ENCODE assay signal across 24 cellular contexts in the genomic region with DNA sequence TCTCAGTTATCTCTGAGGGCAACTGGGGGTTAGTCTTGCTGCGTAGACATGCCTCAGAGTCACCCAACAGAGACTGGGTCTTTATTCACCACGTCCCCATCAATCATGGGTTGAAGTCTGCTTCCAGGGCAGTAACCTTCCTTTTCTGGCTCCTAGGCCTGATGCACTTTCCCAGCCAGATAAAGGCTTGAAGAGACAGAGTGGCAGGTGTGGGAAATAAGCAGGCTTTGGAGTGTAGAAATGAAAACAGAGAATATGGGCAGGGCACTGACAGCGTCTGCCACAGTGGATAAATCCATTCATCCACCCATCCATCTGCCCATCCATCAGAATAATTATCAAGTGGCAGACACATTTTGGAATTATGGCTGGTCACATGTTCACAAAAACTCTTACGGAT.
"Had no signal": no experiment of that assay in that cellular context is flagged by ENCODE, and none has a peak within 500 bp of the region (broad histone marks: within the 10 kb centered on the region; RNA-seq: fewer than 3 reads in every experiment).

No MANE protein-coding gene starts in this region.

- H3K36me3 ChIP-seq: adrenal gland, breast epithelium, colonic mucosa, MG63 had no signal

- H3K27ac Mint-ChIP-seq: activated CD4-positive, alpha-beta T cell treated with anti-CD3 and anti-CD28 coated beads for 36 hours; activated CD8-positive, alpha-beta T cell treated with anti-CD3 and anti-CD28 coated beads, Interleukin-2, amount 10 ng/mL, durations not matched to agents 7 days and 5 days; activated naive CD8-positive, alpha-beta T cell treated with anti-CD3 and anti-CD28 coated beads, Interleukin-2, amount 10 ng/mL, durations not matched to agents 7 days and 5 days; IgD-negative memory B cell had no signal

- DNase-seq: activated CD4-positive, alpha-beta T cell treated with anti-CD3 and anti-CD28 coated beads for 36 hours; activated CD4-positive, alpha-beta T cell treated with anti-CD3 and anti-CD28 coated beads, Interleukin-2, amount 50 U/mL, for 4 hours; activated CD8-positive, alpha-beta memory T cell treated with anti-CD3 and anti-CD28 coated beads, Interleukin-2, amount 50 U/mL, for 48 hours; activated CD8-positive, alpha-beta T cell treated with anti-CD3 and anti-CD28 coated beads, Interleukin-2, amount 10 ng/mL, durations not matched to agents 7 days and 5 days; activated naive CD4-positive, alpha-beta T cell treated with anti-CD3 and anti-CD28 coated beads, Interleukin-2, amount 50 U/mL, for 16 hours; activated naive CD8-positive, alpha-beta T cell treated with anti-CD3 and anti-CD28 coated beads, Interleukin-2, amount 10 ng/mL, durations not matched to agents 7 days and 5 days; activated T-cell treated with anti-CD3 and anti-CD28 coated beads, Interleukin-2, amount 50 U/mL, for 1 hour; adrenal gland; anterior cingulate cortex; caudate nucleus; colonic mucosa; KG1; MG63; MV-4-11; NCI-H1092 treated with DMSO at 0.1 percent for 48 hours; NCI-H2029 treated with DMSO at 0.1 percent for 48 hours; NCI-H345; NCI-H526; SIG-M5; T-helper 1 cell had no signal

- H3K4me3 Mint-ChIP-seq: activated CD4-positive, alpha-beta T cell treated with anti-CD3 and anti-CD28 coated beads for 36 hours; activated CD8-positive, alpha-beta T cell treated with anti-CD3 and anti-CD28 coated beads, Interleukin-2, amount 10 ng/mL, durations not matched to agents 7 days and 5 days; activated naive CD8-positive, alpha-beta T cell treated with anti-CD3 and anti-CD28 coated beads, Interleukin-2, amount 10 ng/mL, durations not matched to agents 7 days and 5 days; IgD-negative memory B cell had no signal

- H3K27ac ChIP-seq: adrenal gland, breast epithelium, colonic mucosa, SK-N-MC, VCaP had no signal

- H3K36me3 Mint-ChIP-seq: IgD-negative memory B cell had no signal

- H3K9me3 Mint-ChIP-seq: activated naive CD8-positive, alpha-beta T cell treated with anti-CD3 and anti-CD28 coated beads, Interleukin-2, amount 10 ng/mL, durations not matched to agents 7 days and 5 days had no signal

- H3K4me3 ChIP-seq: adrenal gland, breast epithelium, colonic mucosa, MG63, SK-N-MC had no signal

- H3K27me3 ChIP-seq: adrenal gland, breast epithelium, colonic mucosa, MG63 had no signal

- H3K9me3 ChIP-seq: adrenal gland, breast epithelium, colonic mucosa, MG63 had no signal
